ENCODE assay signal across 15 cellular contexts in the genomic region with DNA sequence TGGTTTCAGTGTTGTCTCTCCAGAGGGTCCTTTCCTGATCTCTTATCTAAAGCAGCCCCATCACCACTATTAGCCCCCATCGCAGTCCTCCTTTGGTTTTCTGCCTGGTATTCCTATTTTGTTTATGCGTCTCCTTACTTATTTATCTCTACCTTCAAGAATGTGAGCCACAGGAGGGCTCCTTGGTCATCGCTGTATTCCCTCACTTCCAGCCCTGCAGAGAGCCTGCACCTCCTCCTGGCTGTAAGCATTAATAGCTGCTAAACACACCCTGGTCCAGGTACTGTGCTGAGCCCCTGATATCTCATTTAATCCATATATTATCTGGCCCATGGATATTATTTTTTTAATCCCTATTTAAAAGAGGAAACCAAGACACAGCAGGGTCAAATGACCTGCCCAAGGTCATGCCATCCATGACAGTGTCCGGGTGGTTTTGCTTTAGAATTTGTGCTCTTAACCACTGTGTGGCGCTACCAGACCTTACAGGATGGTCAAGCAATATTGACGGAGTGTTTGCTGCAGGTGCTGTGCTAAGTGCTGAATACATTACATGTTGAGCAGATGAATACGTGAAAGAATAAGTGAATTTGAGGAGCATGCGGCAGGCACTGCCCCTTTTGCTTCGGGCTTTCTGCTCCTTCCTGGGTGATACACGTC.
DNase-seq lines count a peak whose midpoint lies in the region; ATAC-seq and TF ChIP-seq lines count a peak whose summit lies in the region.
"Had no signal": no experiment of that assay in that cellular context is flagged by ENCODE, and none has a peak within 500 bp of the region (broad histone marks: within the 10 kb centered on the region; RNA-seq: fewer than 3 reads in every experiment).

No MANE protein-coding gene starts in this region.

- H4K8ac ChIP-seq in neuronal stem cell (ENCODE audit: low read depth, low read length), result no peak overlapping the region

- no peak overlapping the region for H3K27ac ChIP-seq in C4-2B
- no peak overlapping the region for H3K27ac ChIP-seq in Karpas-422 (ENCODE audit: low read length)
- H3K27ac ChIP-seq in WERI-Rb-1, result no peak overlapping the region
- H3K27ac ChIP-seq in neuronal stem cell (replicated peaks; ENCODE audit: low read length), result no peak overlapping the region

- H3K9me3 ChIP-seq in Karpas-422 (ENCODE audit: low read length) (no peaks in the 10 kb centered on the region), WERI-Rb-1 (ENCODE audit: severe bottlenecking) (no peaks in the 10 kb centered on the region), neuronal stem cell (replicated peaks in 1 of 2; ENCODE audit: control insufficient read depth in 2 of 2, insufficient read depth in 1 of 2, low read depth in 1 of 2, low read length in 2 of 2) (peaks cover 0 to 2% of the 10 kb centered on the region in 2 donors)

- no peak overlapping the region for H2BK120ac ChIP-seq in neuronal stem cell (ENCODE audit: low read depth, low read length)

- H3K23ac ChIP-seq in neuronal stem cell (ENCODE audit: low read depth, low read length, poor library complexity), result no peak overlapping the region

- TF ChIP-seq CTCF in C4-2B (conservative IDR thresholded peaks at IDR 0.05) (peak; percentile 61), WERI-Rb-1 (IDR thresholded peaks at IDR 0.05; ENCODE audit: low read depth, low read length) (peak; percentile 45; the same call in 1 of the 2 replicates)

- no peak overlapping the region for H2BK5ac ChIP-seq in neuronal stem cell (ENCODE audit: low read length)

- H3K4me3 ChIP-seq in Karpas-422 (ENCODE audit: low read length) (no peak overlapping the region), WERI-Rb-1 (ENCODE audit: low read depth, low read length) (no peak overlapping the region), neuronal stem cell (ENCODE audit: low read length in 2 of 2) (no peak overlapping the region)
- H3K4me3 ChIP-seq: GM12878 had no signal

- H3K36me3 ChIP-seq in Karpas-422 (ENCODE audit: insufficient read depth, low read length) (no peaks in the 10 kb centered on the region), WERI-Rb-1 (no peaks in the 10 kb centered on the region), neuronal stem cell (replicated peaks in 1 of 2; ENCODE audit: control insufficient read depth in 2 of 2, insufficient read depth in 2 of 2, low read length in 2 of 2) (no peaks in the 10 kb centered on the region)

- no peak overlapping the region for H2AFZ ChIP-seq in Karpas-422 (ENCODE audit: low read length)
- no peak overlapping the region for H2AFZ ChIP-seq in neuronal stem cell (ENCODE audit: low read length)

- peak; percentile 31 for ATAC-seq in left lobe of liver
- ATAC-seq: activated naive CD4-positive, alpha-beta T cell treated with anti-CD3 and anti-CD28 coated beads, Interleukin-2, amount 50 U/mL, for 72 hours; GM12878 had no signal

- H4K91ac ChIP-seq in neuronal stem cell (ENCODE audit: low read depth, low read length, poor library complexity), result no peak overlapping the region

- H3K79me1 ChIP-seq in neuronal stem cell (ENCODE audit: low read depth, low read length), result no peaks in the 10 kb centered on the region

- H3K4me2 ChIP-seq in Karpas-422 (ENCODE audit: low read depth, low read length, poor library complexity, severe bottlenecking) (no peak overlapping the region), neuronal stem cell (ENCODE audit: insufficient read depth, low read length, poor library complexity, severe bottlenecking) (no peak overlapping the region)

- H3K14ac ChIP-seq in neuronal stem cell (ENCODE audit: low read length), result no peak overlapping the region

- WGBS in neuronal stem cell (ENCODE audit: extremely low coverage in 2 of 2, insufficient read length in 2 of 2, insufficient replicate concordance in 1 of 2), 2 donors, result no CpG with 5 or more reads among the region's 10 CpGs

- H3K9ac ChIP-seq in Karpas-422 (ENCODE audit: low read length) (no peak overlapping the region), neuronal stem cell (ENCODE audit: low read depth, low read length, poor library complexity) (no peak overlapping the region)

- H2AK5ac ChIP-seq in neuronal stem cell (ENCODE audit: low read depth, low read length), result no peak overlapping the region

- H4K20me1 ChIP-seq in Karpas-422 (ENCODE audit: insufficient read depth, low read depth, low read length), result no peaks in the 10 kb centered on the region

- H3K79me2 ChIP-seq in Karpas-422 (ENCODE audit: low read length), result no peaks in the 10 kb centered on the region

- no peak overlapping the region for H3K18ac ChIP-seq in neuronal stem cell (ENCODE audit: low read length)

- intact Hi-C loops in cardiac septum (cut with DNase I), result no loop called here

- peak; percentile 64 for DNase-seq in Karpas-422
- peak; percentile 35 for DNase-seq in WERI-Rb-1
- DNase-seq in left lobe of liver (ENCODE audit: low spot score), result no peak
- DNase-seq in NCI-H1694 (lab: John Stamatoyannopoulos, UW), result no peak
- DNase-seq in retina, result no peak
- no peak for DNase-seq in neuronal stem cell (ENCODE audit: low spot score)
- DNase-seq in cardiac septum (ENCODE audit: low spot score), result no peak
- DNase-seq: activated CD4-positive, alpha-beta memory T cell treated with anti-CD3 and anti-CD28 coated beads, Interleukin-2, amount 10 ng/mL, durations not matched to agents 7 days and 5 days; CD8-positive, alpha-beta memory T cell; hippocampal formation; NCI-H226; SW 1271 had no signal

- H3K4ac ChIP-seq in neuronal stem cell (ENCODE audit: low read length), result no peak overlapping the region

- H3K4me1 ChIP-seq in Karpas-422 (ENCODE audit: low read length) (no peaks in the 10 kb centered on the region), neuronal stem cell (ENCODE audit: control insufficient read depth in 2 of 2, insufficient read depth in 1 of 2, low read depth in 1 of 2, low read length in 2 of 2) (peaks cover 4 to 14% of the 10 kb centered on the region in 2 donors)

- H2BK12ac ChIP-seq in neuronal stem cell (ENCODE audit: low read length), result no peak overlapping the region

- H3K27me3 ChIP-seq in Karpas-422 (ENCODE audit: low read length) (no peaks in the 10 kb centered on the region), WERI-Rb-1 (ENCODE audit: insufficient read depth, low read depth, severe bottlenecking) (no peaks in the 10 kb centered on the region), neuronal stem cell (ENCODE audit: control insufficient read depth in 3 of 3, insufficient read depth in 3 of 3, low read depth in 1 of 3, low read length in 3 of 3) (no peaks in the 10 kb centered on the region)

- H3K9me2 ChIP-seq in Karpas-422 (replicated peaks; ENCODE audit: insufficient read depth, low read length), result no peaks in the 10 kb centered on the region

- H2BK15ac ChIP-seq in neuronal stem cell (ENCODE audit: low read length), result no peak overlapping the region

Comparison
In these comparisons a context has a peak if more than half of its experiments do, and no peak if none do; other contexts are left out.
1. DNase-seq: peak in Karpas-422 (single experiment) and WERI-Rb-1 (single experiment); none in left lobe of liver (single experiment), NCI-H1694 (single experiment), retina (single experiment), neuronal stem cell (single experiment) and cardiac septum (single experiment).